8 cellular contexts compared by ENCODE assay signal in the genomic region with DNA sequence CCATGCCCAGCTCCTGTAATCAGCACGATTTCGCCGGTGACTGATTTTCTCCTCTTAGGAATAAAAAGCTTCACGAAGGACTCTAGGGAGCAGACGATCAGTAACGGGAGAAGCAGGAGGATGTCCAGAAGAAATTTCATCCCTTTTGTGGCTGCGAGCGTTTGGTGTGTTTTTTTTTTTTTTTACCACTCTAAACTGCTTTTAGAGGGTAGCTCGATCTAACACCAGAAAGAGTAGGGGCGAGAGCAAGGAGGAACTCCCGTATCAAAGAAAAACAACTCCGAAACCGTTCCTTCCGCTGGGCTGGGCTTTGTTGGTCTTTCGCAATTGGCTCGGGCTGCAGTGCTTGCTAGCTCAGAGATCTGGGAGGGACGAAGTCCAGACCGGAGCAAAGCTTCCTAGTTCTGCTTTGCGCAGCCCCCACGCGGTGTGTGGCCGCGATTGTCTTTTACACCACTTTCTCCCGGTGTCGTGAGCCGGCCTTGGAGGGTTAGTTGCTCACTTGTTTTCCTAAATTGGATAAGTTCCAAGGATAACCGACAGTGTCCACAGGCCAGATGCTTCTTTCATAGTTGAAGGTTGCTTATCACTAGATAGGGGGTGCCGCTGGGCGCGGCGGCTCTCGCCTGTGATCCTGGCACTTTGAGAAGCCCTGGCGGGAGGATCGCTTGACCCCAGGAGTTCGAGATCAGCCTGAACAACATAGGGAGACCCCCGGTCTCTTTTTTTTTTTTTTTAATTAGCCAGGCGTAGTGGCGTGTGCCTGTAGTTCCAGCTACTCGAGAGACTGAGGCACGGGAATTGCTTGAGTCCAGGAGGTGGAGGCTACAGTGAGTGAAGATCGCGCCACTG. TPM values are rescaled to one million over a fixed set of nuclear protein-coding genes. Genes with fewer than 3 reads are reported as not detected.
A peak's percentile ranks its signal among the peaks of the same experiment; 100 is the strongest.
DNase-seq lines count a peak whose midpoint lies in the region; ATAC-seq, FAIRE-seq and TF ChIP-seq lines count a peak whose summit lies in the region.

A gene with protein sequence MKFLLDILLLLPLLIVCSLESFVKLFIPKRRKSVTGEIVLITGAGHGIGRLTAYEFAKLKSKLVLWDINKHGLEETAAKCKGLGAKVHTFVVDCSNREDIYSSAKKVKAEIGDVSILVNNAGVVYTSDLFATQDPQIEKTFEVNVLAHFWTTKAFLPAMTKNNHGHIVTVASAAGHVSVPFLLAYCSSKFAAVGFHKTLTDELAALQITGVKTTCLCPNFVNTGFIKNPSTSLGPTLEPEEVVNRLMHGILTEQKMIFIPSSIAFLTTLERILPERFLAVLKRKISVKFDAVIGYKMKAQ (minus strand): TSS at position 258 of the 852 bp plus-strand sequence. CDS start 118 bp downstream, at position 140.

- peak; percentile 96 for DNase-seq in CD1c-positive myeloid dendritic cell (ENCODE audit: extremely low spot score)
- DNase-seq in NCI-H82 (lab: John Stamatoyannopoulos, UW) = peak; percentile 93
- peak; percentile 79 to 85 for DNase-seq in activated CD4-positive, alpha-beta T cell treated with anti-CD3 and anti-CD28 coated beads, Interleukin-2, amount 50 U/mL, for 48 hours
- DNase-seq in dermis microvascular lymphatic vessel endothelial cell (ENCODE audit: low read depth in 2 of 2) = peak; percentile 76 to 95
- DNase-seq in HepG2 (ENCODE audit: low spot score) = peak; percentile 96
- peak; percentile 64 for DNase-seq in stimulated activated CD4-positive, alpha-beta T cell treated with anti-CD3 and anti-CD28 coated beads, Interleukin-4, amount 100 ng/mL, for 1 hour

- H4K20me1 ChIP-seq in HepG2 (ENCODE audit: insufficient read depth, low read length) = peaks cover 30% of the 10 kb centered on the region

- FAIRE-seq in HepG2 (lab: Jason Lieb, UNC) = peak; percentile 95

- peak within 1 kb of the TSS; percentile 84 for H3K9ac ChIP-seq in HepG2 (ENCODE audit: insufficient read depth, low read depth, low read length)

- peak within 1 kb of the TSS; percentile 87 for H3K27ac ChIP-seq in HepG2 (ENCODE audit: extremely low read length, insufficient read depth, low read length)

- H3K4me2 ChIP-seq in HepG2 (ENCODE audit: low read depth, low read length) = peak within 1 kb of the TSS; percentile 99

- WGBS in HepG2 (ENCODE audit: low lambda C conversion rate) = 1% methylated on average over 40 of the region's 42 CpGs

- peak; percentile 44 for TF ChIP-seq CTCF in HepG2 (CRISPR knock-in tag; IDR thresholded peaks at IDR 0.05)

- peak within 1 kb of the TSS; percentile 49 for H2AFZ ChIP-seq in HepG2 (ENCODE audit: low read length)

- H3K4me3 ChIP-seq in HepG2 (replicated peaks in 1 of 3; ENCODE audit: insufficient read depth in 1 of 3, low read depth in 2 of 3, low read length in 3 of 3) = peak within 1 kb of the TSS; percentile 81 to 93 (median 88)

- no TSS peak for BruUV-seq in HepG2 (replicated peaks; lab: Mats Ljungman, UMichigan)

- no peaks in the 10 kb centered on the region; a peak in 1 of 5 replicates for H3K27me3 ChIP-seq in HepG2 (ENCODE audit: control insufficient read depth in 1 of 2, insufficient read depth in 2 of 2, low read length in 2 of 2)

- peak in 1 of 2 experiments; percentile 78; a peak in 2 of 4 replicates for TF ChIP-seq EP300 in HepG2 (IDR thresholded peaks at IDR 0.05; ENCODE audit: low read depth in 2 of 2, low read length in 2 of 2)
- peak; percentile 73; the same call in 1 of the 2 replicates for TF ChIP-seq EP300 in HepG2 (CRISPR knock-in tag; IDR thresholded peaks at IDR 0.05; ENCODE audit: borderline replicate concordance)

- ATAC-seq in GM19397 (IDR thresholded peaks at IDR 0.05; ENCODE audit: unreplicated experiment) = peak; percentile 100
- peak; percentile 100 for ATAC-seq in HG03571 (IDR thresholded peaks at IDR 0.05; ENCODE audit: unreplicated experiment)
- peak; percentile 97 for ATAC-seq in HepG2

- peaks cover 49% of the 10 kb centered on the region for H3K79me2 ChIP-seq in HepG2 (ENCODE audit: insufficient read depth, low read length)

- H3K36me3 ChIP-seq in HepG2 (replicated peaks in 1 of 2; ENCODE audit: control insufficient read depth in 1 of 2, insufficient read depth in 2 of 2, low read length in 2 of 2) = 0 out of 5 replicates have a peak, but pooled peaks cover 0 to 3% of the 10 kb centered on the region in 2 experiments

- in situ Hi-C loops in HepG2 (cut with HindIII; ENCODE audit: extremely low pct_ligation_motif_present, low pct_unique_long_range_greater_than_20kb) = no loop called here

- TF ChIP-seq RAD21 in HepG2 (CRISPR knock-in tag; IDR thresholded peaks at IDR 0.05) = 0 out of 2 replicates have a peak, but pooled peaks have one; percentile 42

- CTCF ChIA-PET in HepG2 (lab: Yijun Ruan, JAX; ENCODE audit: low intra/inter-chr PET ratio, low total read pairs) = no interaction called here

- peaks cover 29% of the 10 kb centered on the region for H3K4me1 ChIP-seq in HepG2 (ENCODE audit: insufficient read depth, low read length)

- intact Hi-C loops in HepG2 (cut with micrococcal nuclease; ENCODE audit: unreplicated experiment) = loop anchor here (1.0 kb wide), 2 partner anchors 18 to 31 kb away; a partner anchor contains a TSS

- no peaks in the 10 kb centered on the region for H3K9me3 ChIP-seq in HepG2 (ENCODE audit: low read length)

- POLR2A ChIA-PET in HepG2 (lab: Yijun Ruan, JAX) = interaction anchor here (0.6 to 8.1 kb wide), 13 partner anchors 10 to 455 kb away, joined by 3 to 172 read pairs (median 5); a partner anchor contains a TSS

- TF ChIP-seq POLR2A in HepG2 (IDR thresholded peaks at IDR 0.05; ENCODE audit: insufficient read depth in 1 of 2, low read depth in 2 of 2, low read length in 2 of 2) = peak; percentile 76 to 88

TF ChIP-seq in HepG2, 621 proteins besides CTCF, POLR2A, EP300 and RAD21 (continues in another document):
- TF ChIP-seq ZNF674 (CRISPR knock-in tag; IDR thresholded peaks at IDR 0.05; ENCODE audit: low read depth) (no peak), AGO2 (optimal IDR thresholded peaks at IDR 0.05; ENCODE audit: low read depth, low read length) (no peak), ZNF160 (CRISPR knock-in tag; IDR thresholded peaks at IDR 0.05) (no peak; the same call in 1 of the 2 replicates), TGIF2 (CRISPR knock-in tag; IDR thresholded peaks at IDR 0.05) (peak; percentile 80; the same call in 1 of the 2 replicates), ZNF556 (CRISPR knock-in tag; IDR thresholded peaks at IDR 0.05; ENCODE audit: borderline replicate concordance) (peak; percentile 83; the same call in 1 of the 2 replicates)
- TF ChIP-seq, protein P1, sequence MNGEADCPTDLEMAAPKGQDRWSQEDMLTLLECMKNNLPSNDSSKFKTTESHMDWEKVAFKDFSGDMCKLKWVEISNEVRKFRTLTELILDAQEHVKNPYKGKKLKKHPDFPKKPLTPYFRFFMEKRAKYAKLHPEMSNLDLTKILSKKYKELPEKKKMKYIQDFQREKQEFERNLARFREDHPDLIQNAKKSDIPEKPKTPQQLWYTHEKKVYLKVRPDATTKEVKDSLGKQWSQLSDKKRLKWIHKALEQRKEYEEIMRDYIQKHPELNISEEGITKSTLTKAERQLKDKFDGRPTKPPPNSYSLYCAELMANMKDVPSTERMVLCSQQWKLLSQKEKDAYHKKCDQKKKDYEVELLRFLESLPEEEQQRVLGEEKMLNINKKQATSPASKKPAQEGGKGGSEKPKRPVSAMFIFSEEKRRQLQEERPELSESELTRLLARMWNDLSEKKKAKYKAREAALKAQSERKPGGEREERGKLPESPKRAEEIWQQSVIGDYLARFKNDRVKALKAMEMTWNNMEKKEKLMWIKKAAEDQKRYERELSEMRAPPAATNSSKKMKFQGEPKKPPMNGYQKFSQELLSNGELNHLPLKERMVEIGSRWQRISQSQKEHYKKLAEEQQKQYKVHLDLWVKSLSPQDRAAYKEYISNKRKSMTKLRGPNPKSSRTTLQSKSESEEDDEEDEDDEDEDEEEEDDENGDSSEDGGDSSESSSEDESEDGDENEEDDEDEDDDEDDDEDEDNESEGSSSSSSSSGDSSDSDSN (CRISPR knock-in tag; IDR thresholded peaks at IDR 0.05) = peak; percentile 87

RNA-seq across cellular contexts. Expression of the gene that starts here (rescaled TPM):
- 31.7 and 32.9 TPM in 2 replicates for total RNA-seq in dermis microvascular lymphatic vessel endothelial cell
- total RNA-seq in HepG2 (2016; rRNA removed; fragmentation: Illumina TruSeq; extraction: Trizol) = 120 and 158 TPM in 2 replicates
- total RNA-seq in HepG2 (2016; cell fraction: cytosol; rRNA removed; fragmentation: Illumina TruSeq; extraction: Trizol; ENCODE audit: low read depth) = 37.4 and 46.0 TPM in 2 replicates
- 110 and 160 TPM in 2 replicates for total RNA-seq in HepG2 (2016; cell fraction: insoluble cytoplasmic fraction; rRNA removed; fragmentation: Illumina TruSeq; extraction: Trizol)
- 80.0 and 109 TPM in 2 replicates for total RNA-seq in HepG2 (2016; cell fraction: membrane; rRNA removed; fragmentation: Illumina TruSeq; extraction: Trizol)
- 123 and 135 TPM in 2 replicates for total RNA-seq in HepG2 (2016; cell fraction: nucleus; rRNA removed; fragmentation: Illumina TruSeq; extraction: Trizol)
- polyA plus RNA-seq in HepG2 (2011; rRNA removed) = 99.1 and 121 TPM in 2 replicates
- polyA plus RNA-seq in HepG2 (2011; cell fraction: cytosol; rRNA removed) = 45.0 and 85.9 TPM in 2 replicates
- 16.3 and 22.2 TPM in 2 replicates for polyA plus RNA-seq in HepG2 (2011; cell fraction: nucleus; rRNA removed)
- 185 and 257 TPM in 2 replicates for polyA plus RNA-seq in HepG2 (2012)
- polyA plus RNA-seq in HepG2 (2016; cell fraction: cytosol; fragmentation: Illumina TruSeq; extraction: Trizol; ENCODE audit: low read depth) = 40.7 and 42.3 TPM in 2 replicates
- 99.3 and 110 TPM in 2 replicates for polyA plus RNA-seq in HepG2 (2016; cell fraction: insoluble cytoplasmic fraction; fragmentation: Illumina TruSeq; extraction: Trizol; ENCODE audit: low read depth)
- 66.9 and 69.9 TPM in 2 replicates for polyA plus RNA-seq in HepG2 (2016; cell fraction: membrane; fragmentation: Illumina TruSeq; extraction: Trizol; ENCODE audit: low read depth)
- 168 and 180 TPM in 2 replicates for polyA plus RNA-seq in HepG2 (2016; cell fraction: nucleus; fragmentation: Illumina TruSeq; extraction: Trizol; ENCODE audit: insufficient read depth, low read depth)
- polyA minus RNA-seq in HepG2 (2011; rRNA and poly(A)+ RNA removed; ENCODE audit: low replicate concordance) = 14.6 and 50.4 TPM in 2 replicates
- 52.1 and 76.8 TPM in 2 replicates for polyA minus RNA-seq in HepG2 (2011; cell fraction: cytosol; rRNA and poly(A)+ RNA removed)
- polyA minus RNA-seq in HepG2 (2011; cell fraction: nucleus; rRNA and poly(A)+ RNA removed) = 62.1 and 76.0 TPM in 2 replicates

Comparison
In these comparisons a context has a peak if more than half of its experiments do, and no peak if none do; other contexts are left out.
1. Peak in every context shown above with its lines: DNase-seq, ATAC-seq, H3K4me3 ChIP-seq and H3K27ac ChIP-seq.